ENCODE assay signal across 8 cellular contexts in the genomic region with DNA sequence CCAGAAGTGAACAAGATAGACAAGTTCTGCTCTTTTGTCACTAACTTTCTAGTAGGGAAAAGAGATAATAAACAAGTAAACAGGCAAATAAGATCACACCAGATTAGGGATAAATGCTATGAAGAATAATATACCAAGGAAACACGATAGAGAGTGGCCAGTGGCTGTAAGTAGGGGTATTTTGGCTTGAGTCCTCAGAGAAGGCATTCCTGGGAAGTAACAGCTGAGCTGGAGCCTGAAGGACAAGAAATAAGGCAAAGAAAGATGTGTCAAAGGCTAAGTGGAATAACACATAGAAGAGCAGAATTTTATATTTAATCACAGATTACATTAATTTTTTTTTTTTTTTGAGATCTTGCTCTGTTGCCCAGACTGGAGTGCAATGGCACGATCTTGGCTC.
"Had no signal": no experiment of that assay in that cellular context is flagged by ENCODE, and none has a peak within 500 bp of the region (broad histone marks: within the 10 kb centered on the region; RNA-seq: fewer than 3 reads in every experiment).

No MANE protein-coding gene starts in this region.

- DNase-seq: IMR-90, KBM-7, KG1 had no signal

- H3K4me1 Mint-ChIP-seq: IgD-negative memory B cell had no signal

- ATAC-seq: HepG2, K562 had no signal

- H3K27ac ChIP-seq: HL-60, KMS-11 had no signal

- H3K36me3 Mint-ChIP-seq: IgD-negative memory B cell had no signal

- H3K27ac Mint-ChIP-seq: IgD-negative memory B cell had no signal

- H3K4me2 ChIP-seq: KMS-11 had no signal

- H3K4me3 ChIP-seq: K562 had no signal

- H3K9ac ChIP-seq: KMS-11 had no signal

- H3K27me3 Mint-ChIP-seq: IgD-negative memory B cell had no signal

- H3K4me3 Mint-ChIP-seq: IgD-negative memory B cell had no signal
